In the genomic region with DNA sequence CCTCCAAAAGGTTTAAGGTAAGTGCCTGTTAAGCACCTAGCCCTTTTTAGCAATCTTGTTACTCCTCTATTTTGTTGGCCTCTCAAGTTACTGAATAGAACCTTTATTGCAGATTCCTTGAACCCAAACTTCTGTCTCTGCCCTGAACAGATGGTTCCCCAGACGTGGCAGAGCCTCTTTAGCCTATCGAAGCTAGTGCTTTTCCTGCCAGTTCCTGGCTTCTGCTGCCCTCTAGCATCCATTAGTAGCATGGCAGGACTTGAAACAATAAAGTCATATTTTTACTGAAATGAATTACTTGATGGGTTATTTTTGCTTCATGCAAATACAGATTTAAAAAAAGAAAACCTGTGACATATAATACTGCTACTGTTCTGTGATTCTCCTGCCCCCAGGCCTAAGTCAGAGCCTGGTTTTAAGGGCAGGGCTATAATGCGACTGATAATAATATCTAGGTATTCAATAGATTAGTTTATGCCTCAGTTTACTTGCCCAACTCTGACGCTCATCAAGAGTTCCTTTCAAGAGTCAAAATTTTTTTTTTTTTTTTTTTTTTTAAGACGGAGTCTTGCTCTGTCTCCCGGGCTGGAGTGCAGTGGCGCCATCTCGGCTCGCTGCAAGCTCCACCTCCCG, we compare ENCODE assay signal across 9 cellular contexts.
DNase-seq lines count a peak whose midpoint lies in the region; ATAC-seq and TF ChIP-seq lines count a peak whose summit lies in the region.
"Had no signal": no experiment of that assay in that cellular context is flagged by ENCODE, and none has a peak within 500 bp of the region (broad histone marks: within the 10 kb centered on the region; RNA-seq: fewer than 3 reads in every experiment).

No MANE protein-coding gene starts in this region.

- ATAC-seq in PC-3: peak; percentile 90
- peak; percentile 67 to 70 for ATAC-seq in left cardiac atrium

- no peaks in the 10 kb centered on the region for H3K9me3 Mint-ChIP-seq in activated naive CD8-positive, alpha-beta T cell (ENCODE audit: low read depth)

- H3K27ac ChIP-seq in PC-3 (ENCODE audit: low read length): no peak overlapping the region
- H3K27ac ChIP-seq: skin epidermis had no signal

- no peaks in the 10 kb centered on the region for H3K27me3 ChIP-seq in HAP-1 (ENCODE audit: low read depth)
- H3K27me3 ChIP-seq in PC-3 (ENCODE audit: low read length): no peaks in the 10 kb centered on the region

- H3K4me1 ChIP-seq in HAP-1 (no peaks in the 10 kb centered on the region), PC-3 (ENCODE audit: insufficient read depth, low read length) (no peaks in the 10 kb centered on the region)

- H3K4me3 ChIP-seq in HAP-1: no peak overlapping the region
- no peak overlapping the region for H3K4me3 ChIP-seq in PC-3 (ENCODE audit: low read length)
- H3K4me3 ChIP-seq in retinal pigment epithelial cell (ENCODE audit: low read length): no peak overlapping the region
- H3K4me3 ChIP-seq: skin epidermis had no signal

- H3F3A ChIP-seq in PC-3 (ENCODE audit: low read length, unreplicated experiment): no peaks in the 10 kb centered on the region

- H3K9me3 ChIP-seq in HAP-1: no peaks in the 10 kb centered on the region
- H3K9me3 ChIP-seq in PC-3 (ENCODE audit: low read length): no peaks in the 10 kb centered on the region

- CTCF ChIA-PET in PC-3 (lab: Charles Lee): interaction anchor here (0.5 to 0.7 kb wide), 2 partner anchors 244 to 484 kb away, joined by 3 to 4 read pairs; no protein-coding TSS in a partner anchor

- H3K36me3 ChIP-seq in HAP-1 (replicated peaks) (no peaks in the 10 kb centered on the region), PC-3 (ENCODE audit: low read depth, low read length) (no peaks in the 10 kb centered on the region)

- H3K4me2 ChIP-seq in PC-3 (ENCODE audit: low read length): no peak overlapping the region

- intact Hi-C loops in PC-3 (cut with micrococcal nuclease) (loop anchor here (2.0 to 10.0 kb wide), 5 partner anchors 165 to 477 kb away; no protein-coding TSS in a partner anchor), left cardiac atrium (cut with DNase I) (no loop called here)

- no peak overlapping the region for H3K27ac Mint-ChIP-seq in activated naive CD8-positive, alpha-beta T cell

- peak overlapping the region; percentile 77 for H3K4me3 Mint-ChIP-seq in activated naive CD8-positive, alpha-beta T cell

- TF ChIP-seq CTCF in PC-3 (conservative IDR thresholded peaks at IDR 0.05; ENCODE audit: low read depth, low read length) (peak; percentile 82), retinal pigment epithelial cell (conservative IDR thresholded peaks at IDR 0.05; ENCODE audit: low read depth, low read length) (peak; percentile 82)

- H3K9me2 ChIP-seq in PC-3 (replicated peaks; ENCODE audit: low read length): no peaks in the 10 kb centered on the region

- no peaks in the 10 kb centered on the region for H3K36me3 Mint-ChIP-seq in activated naive CD8-positive, alpha-beta T cell

- H3K79me2 ChIP-seq in PC-3 (ENCODE audit: low read length): no peaks in the 10 kb centered on the region

- peaks cover 11% of the 10 kb centered on the region for H3K4me1 Mint-ChIP-seq in activated naive CD8-positive, alpha-beta T cell (ENCODE audit: low read depth)

- H4K20me1 ChIP-seq in PC-3 (ENCODE audit: low read length): no peaks in the 10 kb centered on the region

- POLR2A ChIA-PET in PC-3 (lab: Charles Lee; ENCODE audit: unreplicated experiment): no interaction called here

- in situ Hi-C loops in HAP-1 (cut with MboI; ENCODE audit: low sequenced_read_pairs): no loop called here

- no TSS peak for BruUV-seq in PC-3 (replicated peaks; lab: Mats Ljungman, UMichigan)

- peak; percentile 63 for DNase-seq in activated CD8-positive, alpha-beta memory T cell treated with anti-CD3 and anti-CD28 coated beads for 24 hours
- DNase-seq in activated CD8-positive, alpha-beta memory T cell treated with anti-CD3 and anti-CD28 coated beads, Interleukin-2, amount 50 U/mL, for 48 hours: no peak
- DNase-seq in HAP-1 (ENCODE audit: low spot score in 2 of 2): peak; percentile 60 to 64
- DNase-seq in Kasumi-1 (lab: John Stamatoyannopoulos, UW): peak; percentile 54 to 66
- peak; percentile 58 for DNase-seq in PC-3
- DNase-seq in left cardiac atrium: peak; percentile 33
- peak; percentile 23 for DNase-seq in retinal pigment epithelial cell (ENCODE audit: low read depth)

- H3K27me3 Mint-ChIP-seq in activated naive CD8-positive, alpha-beta T cell: no peaks in the 10 kb centered on the region

- peak overlapping the region; percentile 58 for H2AFZ ChIP-seq in PC-3 (ENCODE audit: low read length)

- H3K9ac ChIP-seq in PC-3 (ENCODE audit: low read length): no peak overlapping the region
